ENCODE assay signal across 8 cellular contexts in genomic region chr5:77490945-77491344, GRCh38. TPM values are rescaled to one million over a fixed set of nuclear protein-coding genes. Genes with fewer than 3 reads are reported as not detected.
A peak's percentile ranks its signal among the peaks of the same experiment; 100 is the strongest.
DNase-seq lines count a peak whose midpoint lies in the region; ATAC-seq and TF ChIP-seq lines count a peak whose summit lies in the region.
"Not testable (repeated sequence)": the region's sequence is repeated elsewhere in the genome, so short reads cannot be mapped to it uniquely, and the experiment has no call there.

No MANE protein-coding gene starts in this region.

- not testable (repeated sequence) for H3K36me3 Mint-ChIP-seq in naive B cell; stimulated activated memory B cell treated with anti-CD40 and anti-IgM and Interleukin-4, amounts not matched to agents 10 μg/mL and 1 μg/mL and 100 μg/mL, for 72 hours

- peaks cover 0 to 10% (median 0%) of the 10 kb centered on the region in 3 donors for H3K27me3 Mint-ChIP-seq in naive B cell
- not testable (repeated sequence) for H3K27me3 Mint-ChIP-seq in stimulated activated memory B cell treated with anti-CD40 and anti-IgM and Interleukin-4, amounts not matched to agents 10 μg/mL and 1 μg/mL and 100 μg/mL, for 72 hours

- H3K9me3 Mint-ChIP-seq in naive B cell; stimulated activated memory B cell treated with anti-CD40 and anti-IgM and Interleukin-4, amounts not matched to agents 10 μg/mL and 1 μg/mL and 100 μg/mL, for 72 hours: not testable (repeated sequence)

- POLR2A ChIA-PET in HEK293 (lab: Yijun Ruan, JAX) = interaction anchor here (0.8 to 1.2 kb wide), 3 partner anchors 323 to 668 kb away, joined by 3 to 7 read pairs (median 4); partner anchors contain the start of gene ZBED3

- H3K9ac ChIP-seq in BLaER1 = peak overlapping the region; percentile 85; the same call in 1 of the 2 replicates

- not testable (repeated sequence) for H4K20me1 ChIP-seq in BLaER1

- H3K4me3 Mint-ChIP-seq in naive B cell = peak overlapping the region; percentile 88 to 99 (median 96)
- peak overlapping the region; percentile 95 for H3K4me3 Mint-ChIP-seq in stimulated activated memory B cell treated with anti-CD40 and anti-IgM and Interleukin-4, amounts not matched to agents 10 μg/mL and 1 μg/mL and 100 μg/mL, for 72 hours

- intact Hi-C loops in right cardiac atrium (cut with DNase I) = loop anchor here in 2 of 4 donors (10.0 kb wide), 2 partner anchors 346 to 626 kb away; no protein-coding TSS in a partner anchor

- 12% methylated on average over 8 of the region's 8 CpGs for WGBS in right cardiac atrium

- not testable (repeated sequence) for ATAC-seq in right cardiac atrium; naive B cell (ENCODE audit: low read depth in 2 of 2); stimulated activated memory B cell treated with anti-CD40 and anti-IgM and Interleukin-4, amounts not matched to agents 10 μg/mL and 1 μg/mL and 100 μg/mL, for 72 hours

- not testable (repeated sequence) for TF ChIP-seq POLR2A in Peyer's patch (IDR thresholded peaks at IDR 0.05)

- not testable (repeated sequence) for TF ChIP-seq CTCF in HEK293 (tag by site-specific recombination; IDR thresholded peaks at IDR 0.05); Peyer's patch (IDR thresholded peaks at IDR 0.05); coronary artery (IDR thresholded peaks at IDR 0.05)

- CTCF ChIA-PET in HEK293 (lab: Yijun Ruan, JAX) = interaction anchor here (0.6 to 2.9 kb wide), 2 partner anchors 93 to 346 kb away, joined by 5 to 27 read pairs; no protein-coding TSS in a partner anchor

- H3K27me3 ChIP-seq in BLaER1; Peyer's patch; right cardiac atrium (ENCODE audit: control insufficient read depth, insufficient read depth): not testable (repeated sequence)

- H3K27ac Mint-ChIP-seq in naive B cell = peak overlapping the region; percentile 84 to 96 (median 94)
- H3K27ac Mint-ChIP-seq in stimulated activated memory B cell treated with anti-CD40 and anti-IgM and Interleukin-4, amounts not matched to agents 10 μg/mL and 1 μg/mL and 100 μg/mL, for 72 hours = peak overlapping the region; percentile 96

- peaks cover 16 to 20% (median 17%) of the 10 kb centered on the region in 3 donors for H3K4me1 Mint-ChIP-seq in naive B cell
- H3K4me1 Mint-ChIP-seq in stimulated activated memory B cell treated with anti-CD40 and anti-IgM and Interleukin-4, amounts not matched to agents 10 μg/mL and 1 μg/mL and 100 μg/mL, for 72 hours = peaks cover 30% of the 10 kb centered on the region

- H3K4me3 ChIP-seq in BLaER1 (peak overlapping the region; percentile 78), HEK293 (ENCODE audit: low read depth, low read length) (peak overlapping the region; percentile 88), Peyer's patch (peak overlapping the region; percentile 69 to 97 (median 84)), coronary artery (peak overlapping the region; percentile 89), right cardiac atrium (ENCODE audit: low read length) (peak overlapping the region; percentile 72)

- H3K4me1 ChIP-seq in BLaER1 = peaks cover 12% of the 10 kb centered on the region
- H3K4me1 ChIP-seq in HEK293 (ENCODE audit: control insufficient read depth, insufficient read depth, low read length); Peyer's patch; right cardiac atrium (ENCODE audit: control insufficient read depth, insufficient read depth, low read length): not testable (repeated sequence)

- not testable (repeated sequence) for DNase-seq in Peyer's patch; coronary artery (ENCODE audit: low spot score)
- DNase-seq in activated T-cell treated with anti-CD3 and anti-CD28 coated beads, Interleukin-2, amount 50 U/mL, for 1 hour = peak; percentile 23
- DNase-seq in right cardiac atrium (peak in 2 of 3 donors; percentile 12 to 41), naive B cell (peak; percentile 7)

- H3K36me3 ChIP-seq in BLaER1 (peaks cover 17% of the 10 kb centered on the region), HEK293 (ENCODE audit: control insufficient read depth in 2 of 2, insufficient read depth in 1 of 2, low read length in 2 of 2) (peaks cover 3 to 17% of the 10 kb centered on the region in 2 experiments; a peak in 1 of 3 replicates)
- H3K36me3 ChIP-seq in Peyer's patch = not testable (repeated sequence)

- peak overlapping the region; percentile 83 for H3K4me2 ChIP-seq in BLaER1

- H3K27ac ChIP-seq in BLaER1 = 0 out of 2 replicates have a peak overlapping the region, but pooled peaks have one; percentile 86
- not testable (repeated sequence) for H3K27ac ChIP-seq in HEK293 (ENCODE audit: extremely low read depth, low read depth, low read length); right cardiac atrium (ENCODE audit: low read length)
- peak overlapping the region; percentile 22 to 96 (median 90) for H3K27ac ChIP-seq in Peyer's patch
- H3K27ac ChIP-seq in coronary artery = peak overlapping the region; percentile 86 to 97

- H3K9me3 ChIP-seq in BLaER1; HEK293 (ENCODE audit: control insufficient read depth, insufficient read depth, low read depth, low read length); Peyer's patch; right cardiac atrium (ENCODE audit: control insufficient read depth, low read length): not testable (repeated sequence)

TF ChIP-seq in HEK293, 187 proteins besides CTCF, POLR2A, EP300 and RAD21:
- TF ChIP-seq YY1 (tag by site-specific recombination; IDR thresholded peaks at IDR 0.05) (peak; percentile 44; the same call in 1 of the 2 replicates), INSM2 (tag by site-specific recombination; IDR thresholded peaks at IDR 0.05) (peak; percentile 59; the same call in 1 of the 2 replicates), KLF8 (tag by site-specific recombination; IDR thresholded peaks at IDR 0.05) (peak; percentile 19; the same call in 1 of the 2 replicates), PRDM1 (tag by site-specific recombination; IDR thresholded peaks at IDR 0.05) (peak; percentile 89), KLF1 (tag by site-specific recombination; IDR thresholded peaks at IDR 0.05) (peak; percentile 25; the same call in 1 of the 2 replicates)
TF ChIP-seq in HEK293: peak in this region for 5; not testable (repeated sequence) for 182.

RNA-seq across cellular contexts. Expression of gene WDR41, which starts 1.2 kb away (rescaled TPM):
- total RNA-seq in Peyer's patch (10 to 100 TPM; 11.7 to 49.5 (median 30.8) TPM), right cardiac atrium (10 to 100 TPM; 29.1 to 33.9 (median 30.0) TPM)
- polyA plus RNA-seq in right cardiac atrium (14.6 TPM), naive B cell (ENCODE audit: low read depth in 6 of 6) (10 to 100 TPM; 24.0 to 31.2 (median 29.0) TPM)
